ENCODE assay signal across 1 cellular context in the genomic region with DNA sequence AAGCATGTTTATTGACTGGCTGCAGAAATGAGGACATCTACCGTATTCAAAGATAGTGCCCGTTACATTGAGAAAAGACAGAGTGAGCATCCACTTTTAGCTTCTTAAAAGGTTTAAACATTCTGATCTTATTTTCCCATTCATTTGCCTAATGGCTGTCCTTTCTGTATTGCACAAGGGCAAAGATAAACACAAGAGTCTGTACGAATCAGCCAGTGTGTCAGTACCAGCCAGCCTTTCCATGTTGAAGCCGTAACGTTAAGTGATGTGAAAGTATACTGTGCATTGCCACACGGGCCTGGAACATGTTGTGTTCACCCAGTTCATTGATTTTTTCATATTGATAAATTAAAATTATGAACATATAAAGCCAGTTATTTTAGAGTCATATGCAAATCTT.
TF ChIP-seq lines count a peak whose summit lies in the region.

No MANE protein-coding gene starts in this region.

TF ChIP-seq in GM12878, 131 proteins besides CTCF, POLR2A, EP300 and RAD21:
- TF ChIP-seq E4F1 (IDR thresholded peaks at IDR 0.05; ENCODE audit: borderline replicate concordance, partially characterized antibody) (no peak), DPF2 (IDR thresholded peaks at IDR 0.05) (no peak), SP1 (IDR thresholded peaks at IDR 0.05; ENCODE audit: low read depth, low read length) (no peak), RELB (IDR thresholded peaks at IDR 0.05; ENCODE audit: low read depth) (no peak), ESRRA (IDR thresholded peaks at IDR 0.05; ENCODE audit: low read length) (no peak), ZBTB40 (IDR thresholded peaks at IDR 0.05; ENCODE audit: borderline replicate concordance) (no peak), POLR2AphosphoS5 (IDR thresholded peaks at IDR 0.05; ENCODE audit: low read length) (no peak), RFX5 (IDR thresholded peaks at IDR 0.05; ENCODE audit: low read depth, low read length) (no peak), BRCA1 (IDR thresholded peaks at IDR 0.05; ENCODE audit: low read depth, low read length) (no peak), ZNF687 (IDR thresholded peaks at IDR 0.05) (no peak), CBX3 (IDR thresholded peaks at IDR 0.05; ENCODE audit: borderline replicate concordance, low read depth) (no peak)
- TF ChIP-seq, protein P1, sequence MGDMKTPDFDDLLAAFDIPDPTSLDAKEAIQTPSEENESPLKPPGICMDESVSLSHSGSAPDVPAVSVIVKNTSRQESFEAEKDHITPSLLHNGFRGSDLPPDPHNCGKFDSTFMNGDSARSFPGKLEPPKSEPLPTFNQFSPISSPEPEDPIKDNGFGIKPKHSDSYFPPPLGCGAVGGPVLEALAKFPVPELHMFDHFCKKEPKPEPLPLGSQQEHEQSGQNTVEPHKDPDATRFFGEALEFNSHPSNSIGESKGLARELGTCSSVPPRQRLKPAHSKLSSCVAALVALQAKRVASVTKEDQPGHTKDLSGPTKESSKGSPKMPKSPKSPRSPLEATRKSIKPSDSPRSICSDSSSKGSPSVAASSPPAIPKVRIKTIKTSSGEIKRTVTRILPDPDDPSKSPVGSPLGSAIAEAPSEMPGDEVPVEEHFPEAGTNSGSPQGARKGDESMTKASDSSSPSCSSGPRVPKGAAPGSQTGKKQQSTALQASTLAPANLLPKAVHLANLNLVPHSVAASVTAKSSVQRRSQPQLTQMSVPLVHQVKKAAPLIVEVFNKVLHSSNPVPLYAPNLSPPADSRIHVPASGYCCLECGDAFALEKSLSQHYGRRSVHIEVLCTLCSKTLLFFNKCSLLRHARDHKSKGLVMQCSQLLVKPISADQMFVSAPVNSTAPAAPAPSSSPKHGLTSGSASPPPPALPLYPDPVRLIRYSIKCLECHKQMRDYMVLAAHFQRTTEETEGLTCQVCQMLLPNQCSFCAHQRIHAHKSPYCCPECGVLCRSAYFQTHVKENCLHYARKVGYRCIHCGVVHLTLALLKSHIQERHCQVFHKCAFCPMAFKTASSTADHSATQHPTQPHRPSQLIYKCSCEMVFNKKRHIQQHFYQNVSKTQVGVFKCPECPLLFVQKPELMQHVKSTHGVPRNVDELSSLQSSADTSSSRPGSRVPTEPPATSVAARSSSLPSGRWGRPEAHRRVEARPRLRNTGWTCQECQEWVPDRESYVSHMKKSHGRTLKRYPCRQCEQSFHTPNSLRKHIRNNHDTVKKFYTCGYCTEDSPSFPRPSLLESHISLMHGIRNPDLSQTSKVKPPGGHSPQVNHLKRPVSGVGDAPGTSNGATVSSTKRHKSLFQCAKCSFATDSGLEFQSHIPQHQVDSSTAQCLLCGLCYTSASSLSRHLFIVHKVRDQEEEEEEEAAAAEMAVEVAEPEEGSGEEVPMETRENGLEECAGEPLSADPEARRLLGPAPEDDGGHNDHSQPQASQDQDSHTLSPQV (IDR thresholded peaks at IDR 0.05) = no peak
